ENCODE assay signal across 10 cellular contexts in genomic region chr19:15080002-15080401, GRCh38. TPM values are rescaled to one million over a fixed set of nuclear protein-coding genes. Genes with fewer than 3 reads are reported as not detected.
"Had no signal": no experiment of that assay in that cellular context is flagged by ENCODE, and none has a peak within 500 bp of the region (broad histone marks: within the 10 kb centered on the region; RNA-seq: fewer than 3 reads in every experiment).

No MANE protein-coding gene starts in this region.

RNA-seq across cellular contexts. Expression of gene OR1I1, which starts 2.0 kb away (rescaled TPM):
- total RNA-seq: activated B cell treated with CpG ODN at 0.5 μM for 24 hours; activated CD4-positive, alpha-beta T cell treated with anti-CD3 and anti-CD28 coated beads, Interleukin-2, amount 10 ng/mL, durations not matched to agents 24 days and 14 days; activated CD8-positive, alpha-beta memory T cell treated with anti-CD3 and anti-CD28 coated beads, Interleukin-2, amount 10 ng/mL, durations not matched to agents 7 days and 5 days; activated T-helper 1 cell treated with anti-CD3 and anti-CD28 coated beads, Interleukin-12 subunit alpha, Interleukin-12 subunit beta, Interleukin-2, Interleukin-4 antibody, amounts not matched to agents 30 ng/mL and 10 ng/mL and 1 ng/mL, durations not matched to agents 14 hours and 24 hours and 36 hours; ascending aorta; body of pancreas; bronchial epithelial cell; chondrocyte; Right ventricle myocardium inferior; T-helper 2 cell treated with Interferon-gamma antibody and Interleukin-4, amounts not matched to agents 100 ng/mL and 5 ng/mL, for 36 hours had no signal

RNA-seq across cellular contexts. Expression of gene SYDE1, which starts 27.2 kb away (rescaled TPM):
- total RNA-seq: activated B cell treated with CpG ODN at 0.5 μM for 24 hours had no signal

RNA-seq across cellular contexts. Expression of gene CASP14, which starts 30.7 kb away (rescaled TPM):
- total RNA-seq: activated B cell treated with CpG ODN at 0.5 μM for 24 hours; activated CD4-positive, alpha-beta T cell treated with anti-CD3 and anti-CD28 coated beads, Interleukin-2, amount 10 ng/mL, durations not matched to agents 24 days and 14 days; activated CD8-positive, alpha-beta memory T cell treated with anti-CD3 and anti-CD28 coated beads, Interleukin-2, amount 10 ng/mL, durations not matched to agents 7 days and 5 days; activated T-helper 1 cell treated with anti-CD3 and anti-CD28 coated beads, Interleukin-12 subunit alpha, Interleukin-12 subunit beta, Interleukin-2, Interleukin-4 antibody, amounts not matched to agents 30 ng/mL and 10 ng/mL and 1 ng/mL, durations not matched to agents 14 hours and 24 hours and 36 hours; ascending aorta; body of pancreas; bronchial epithelial cell; chondrocyte; Right ventricle myocardium inferior; T-helper 2 cell treated with Interferon-gamma antibody and Interleukin-4, amounts not matched to agents 100 ng/mL and 5 ng/mL, for 36 hours had no signal
